ENCODE assay signal across 8 cellular contexts in genomic region chr14:60091550-60092511, GRCh38. TPM values are rescaled to one million over a fixed set of nuclear protein-coding genes. Genes with fewer than 3 reads are reported as not detected.
DNase-seq lines count a peak whose midpoint lies in the region; ATAC-seq and TF ChIP-seq lines count a peak whose summit lies in the region.

Gene PCNX4, plus strand, starts transcription at chr14:60091923. Its CDS starts 15,716 bp downstream, at chr14:60107639.

- peak within 1 kb of the TSS; percentile 84 for H3K27ac ChIP-seq in CD8-positive, alpha-beta T cell (ENCODE audit: low read depth, low read length)
- peak within 1 kb of the TSS; percentile 97 for H3K27ac ChIP-seq in effector memory CD4-positive, alpha-beta T cell (ENCODE audit: insufficient read depth, low read length, poor library complexity, severe bottlenecking)

- H3K4me3 Mint-ChIP-seq in CD8-positive, alpha-beta T cell = peak within 1 kb of the TSS; percentile 94

- H3K4me3 ChIP-seq in CD8-positive, alpha-beta T cell (ENCODE audit: low read depth, low read length) = peak within 1 kb of the TSS; percentile 68
- H3K4me3 ChIP-seq in effector memory CD4-positive, alpha-beta T cell (ENCODE audit: insufficient read depth, low read depth, low read length, poor library complexity, severe bottlenecking) = peak within 1 kb of the TSS; percentile 87

- H3K36me3 ChIP-seq in CD8-positive, alpha-beta T cell (ENCODE audit: insufficient read depth, low read length) = no peaks in the 10 kb centered on the region
- no peaks in the 10 kb centered on the region for H3K36me3 ChIP-seq in effector memory CD4-positive, alpha-beta T cell (ENCODE audit: control insufficient read depth, insufficient read depth, low read length)

- H3K27ac Mint-ChIP-seq in CD8-positive, alpha-beta T cell = peak within 1 kb of the TSS; percentile 99

- peaks cover 24% of the 10 kb centered on the region for H3K4me1 ChIP-seq in CD8-positive, alpha-beta T cell (ENCODE audit: insufficient read depth, low read length)
- peaks cover 7% of the 10 kb centered on the region for H3K4me1 ChIP-seq in effector memory CD4-positive, alpha-beta T cell (ENCODE audit: control insufficient read depth, insufficient read depth, low read length, poor library complexity, severe bottlenecking)

- POLR2A ChIA-PET in CD8-positive, alpha-beta T cell (lab: Charles Lee) = interaction anchor here (0.9 to 2.6 kb wide), 6 partner anchors 45 to 156 kb away, joined by 3 to 23 read pairs (median 6); partner anchors contain the start of genes DHRS7 and PPM1A
- POLR2A ChIA-PET in activated CD8-positive, alpha-beta memory T cell treated with anti-CD3 and anti-CD28 coated beads for 36 hours (lab: Charles Lee) = interaction anchor here (0.7 to 2.0 kb wide), 7 partner anchors 72 to 240 kb away, joined by 3 to 14 read pairs (median 4); partner anchors contain the start of genes DHRS7 and PPM1A

- no peaks in the 10 kb centered on the region for H3K27me3 ChIP-seq in CD8-positive, alpha-beta T cell (ENCODE audit: insufficient read depth, low read length)
- H3K27me3 ChIP-seq in effector memory CD4-positive, alpha-beta T cell (replicated peaks; ENCODE audit: control insufficient read depth, insufficient read depth, low read length, poor library complexity, severe bottlenecking) = no peaks in the 10 kb centered on the region

- no peaks in the 10 kb centered on the region for H3K27me3 Mint-ChIP-seq in CD8-positive, alpha-beta T cell (ENCODE audit: low read depth)

- H3K9me3 Mint-ChIP-seq in CD8-positive, alpha-beta T cell = no peaks in the 10 kb centered on the region

- H3K9me3 ChIP-seq in CD8-positive, alpha-beta T cell (ENCODE audit: low read length) = no peaks in the 10 kb centered on the region
- no peaks in the 10 kb centered on the region for H3K9me3 ChIP-seq in effector memory CD4-positive, alpha-beta T cell (ENCODE audit: control insufficient read depth, low read length)

- H3K36me3 Mint-ChIP-seq in CD8-positive, alpha-beta T cell = peaks cover 15% of the 10 kb centered on the region

- intact Hi-C loops in CD8-positive, alpha-beta T cell (cut with DNase I, micrococcal nuclease) = loop anchor here (1.0 to 10.0 kb wide), 19 partner anchors 27 to 1895 kb away; partner anchors contain the start of genes DAAM1 (in 2 of the 2), HIF1A (in 2 of the 2), ARID4A (in 1 of the 2) and DHRS7 (in 1 of the 2)

- TF ChIP-seq CTCF in CD8-positive, alpha-beta T cell (IDR thresholded peaks at IDR 0.05) = no peak

- CTCF ChIA-PET in CD8-positive, alpha-beta T cell (lab: Charles Lee) = interaction anchor here (1.0 to 1.9 kb wide), 3 partner anchors 23 to 127 kb away, joined by 3 to 11 read pairs (median 4); no protein-coding TSS in a partner anchor
- CTCF ChIA-PET in activated CD8-positive, alpha-beta memory T cell treated with anti-CD3 and anti-CD28 coated beads for 36 hours (lab: Charles Lee) = no interaction called here

- H3K4me1 Mint-ChIP-seq in CD8-positive, alpha-beta T cell (ENCODE audit: low read depth) = peaks cover 46% of the 10 kb centered on the region

- peak; percentile 91 for ATAC-seq in CD8-positive, alpha-beta T cell
- peak; percentile 95 for ATAC-seq in GM19467 (IDR thresholded peaks at IDR 0.05; ENCODE audit: unreplicated experiment)

- DNase-seq in CD8-positive, alpha-beta T cell = peak; percentile 88 to 96 (median 93)
- peak; percentile 96 for DNase-seq in HS-27A (ENCODE audit: low read depth)
- peak; percentile 96 to 97 for DNase-seq in NOMO-1 (lab: John Stamatoyannopoulos, UW; ENCODE audit: unreplicated experiment in 2 of 2)
- DNase-seq in effector memory CD4-positive, alpha-beta T cell = peak; percentile 89 to 92 (median 91)
- peak; percentile 99 for DNase-seq in lung microvascular endothelial cell (ENCODE audit: low read depth in 2 of 2)
- DNase-seq in stimulated activated CD4-positive, alpha-beta T cell treated with anti-CD3 and anti-CD28 coated beads, TNF-alpha, amount 100 ng/mL, for 48 hours (ENCODE audit: low read depth in 3 of 3) = peak; percentile 81 to 89 (median 81)

RNA-seq across cellular contexts. Expression of gene PCNX4, which starts in this region (rescaled TPM):
- 10 to 100 TPM; 16.3 to 25.1 TPM for total RNA-seq in CD8-positive, alpha-beta T cell
- 10 to 100 TPM; 30.3 to 37.6 TPM for total RNA-seq in activated CD8-positive, alpha-beta memory T cell treated with anti-CD3 and anti-CD28 coated beads for 36 hours
- total RNA-seq in lung microvascular endothelial cell = 44.0 and 71.0 TPM in 2 replicates

Comparison
In these comparisons a context has a peak if more than half of its experiments do, and no peak if none do; other contexts are left out.
1. Peak in every context shown above with its lines: DNase-seq, ATAC-seq, H3K4me3 ChIP-seq and H3K27ac ChIP-seq.